Comparison of ENCODE assay signal across 9 cellular contexts in genomic region chr14:61460853-61461611, GRCh38.
DNase-seq lines count a peak whose midpoint lies in the region; ATAC-seq, FAIRE-seq and TF ChIP-seq lines count a peak whose summit lies in the region.
"Had no signal": no experiment of that assay in that cellular context is flagged by ENCODE, and none has a peak within 500 bp of the region (broad histone marks: within the 10 kb centered on the region; RNA-seq: fewer than 3 reads in every experiment).

No MANE protein-coding gene starts in this region.

- H3K36me3 Mint-ChIP-seq in activated CD4-positive, alpha-beta T cell treated with anti-CD3 and anti-CD28 coated beads for 36 hours (ENCODE audit: low read depth), result peaks cover 68% of the 10 kb centered on the region

- intact Hi-C loops in activated CD4-positive, alpha-beta T cell treated with anti-CD3 and anti-CD28 coated beads for 36 hours (cut with DNase I, micrococcal nuclease), result loop anchor here (1.0 to 5.0 kb wide), 8 partner anchors 16 to 666 kb away; partner anchors contain the start of gene SNAPC1 (in 1 of the 2)
- intact Hi-C loops in mammary epithelial cell (cut with micrococcal nuclease) (loop anchor here (1.0 to 5.0 kb wide), 6 partner anchors 269 to 666 kb away; partner anchors contain the start of gene SNAPC1), spleen (cut with DNase I; ENCODE audit: low total_unique reads) (loop anchor here (2.0 to 10.0 kb wide), 3 partner anchors 264 to 654 kb away; no protein-coding TSS in a partner anchor), posterior vena cava (cut with DNase I) (loop anchor here (2.0 to 10.0 kb wide), 3 partner anchors 274 to 376 kb away; no protein-coding TSS in a partner anchor)

- H2AFZ ChIP-seq in mammary epithelial cell (ENCODE audit: low read depth, low read length), result no peak overlapping the region

- WGBS in mammary epithelial cell (ENCODE audit: low coverage, missing lambda C conversion rate), result 79% methylated on average over 14 of the region's 14 CpGs
- WGBS in spleen, 5 donors, result 65 to 74% (median 71%) methylated on average over 13 to 14 of the region's 14 CpGs

- H3K4me1 ChIP-seq in mammary epithelial cell (ENCODE audit: insufficient read depth, low read length) (peaks cover 29% of the 10 kb centered on the region), spleen (peaks cover 11 to 56% (median 34%) of the 10 kb centered on the region in 6 donors)

- CTCF ChIA-PET in activated CD4-positive, alpha-beta T cell treated with anti-CD3 and anti-CD28 coated beads for 36 hours (lab: Charles Lee), result interaction anchor here (0.5 to 4.0 kb wide), 36 partner anchors 8 to 380 kb away, joined by 3 to 41 read pairs (median 4); no protein-coding TSS in a partner anchor
- CTCF ChIA-PET in mammary epithelial cell (lab: Charles Lee; ENCODE audit: low non-redundant PET), result interaction anchor here (0.6 to 0.7 kb wide), 3 partner anchors 76 to 235 kb away, joined by 3 to 5 read pairs (median 4); no protein-coding TSS in a partner anchor

- DNase-seq in activated CD4-positive, alpha-beta T cell treated with anti-CD3 and anti-CD28 coated beads for 36 hours, result peak; percentile 78
- no peak for DNase-seq in activated CD4-positive, alpha-beta T cell treated with anti-CD3 and anti-CD28 coated beads for 1 hour
- DNase-seq in RKO (ENCODE audit: low spot score) (peak; percentile 32), mammary epithelial cell (peak; percentile 91), spleen (no peak), GM12892 (ENCODE audit: insufficient read length) (no peak), posterior vena cava (ENCODE audit: low spot score) (no peak), cerebellar nuclear complex (lab: John Stamatoyannopoulos, UW) (no peak)
- DNase-seq: T-helper 9 cell had no signal

- H3K27me3 Mint-ChIP-seq in activated CD4-positive, alpha-beta T cell treated with anti-CD3 and anti-CD28 coated beads for 36 hours, result no peaks in the 10 kb centered on the region

- H3K4me3 ChIP-seq in mammary epithelial cell (replicated peaks in 1 of 3; ENCODE audit: insufficient read depth in 1 of 3, low read depth in 2 of 3, low read length in 3 of 3) (no peak overlapping the region), spleen (no peak overlapping the region)

- no peak for TF ChIP-seq CTCF in mammary epithelial cell (conservative IDR thresholded peaks at IDR 0.05 in 1 of 2, IDR thresholded peaks at IDR 0.05 in 1 of 2; ENCODE audit: extremely low read depth in 1 of 2, insufficient read depth in 1 of 2, low read depth in 1 of 2, low read length in 2 of 2)
- no peak for TF ChIP-seq CTCF in spleen (IDR thresholded peaks at IDR 0.05 in 8 of 11, conservative IDR thresholded peaks at IDR 0.05 in 3 of 11)

- H3K4me3 Mint-ChIP-seq in activated CD4-positive, alpha-beta T cell treated with anti-CD3 and anti-CD28 coated beads for 36 hours, result no peak overlapping the region

- POLR2A ChIA-PET in activated CD4-positive, alpha-beta T cell treated with anti-CD3 and anti-CD28 coated beads for 36 hours (lab: Charles Lee), result interaction anchor here (0.6 to 1.0 kb wide), 4 partner anchors 222 to 377 kb away, joined by 3 to 9 read pairs (median 3); no protein-coding TSS in a partner anchor

- dilution Hi-C loops in mammary epithelial cell (cut with HindIII; ENCODE audit: low sequenced_read_pairs), result no loop called here

- H3K27me3 ChIP-seq in mammary epithelial cell (ENCODE audit: insufficient read depth, low read length), result no peaks in the 10 kb centered on the region
- no peaks in the 10 kb centered on the region for H3K27me3 ChIP-seq in spleen (replicated peaks in 1 of 7)

- H3K9ac ChIP-seq in mammary epithelial cell (ENCODE audit: insufficient read depth, low read length), result peak overlapping the region; percentile 19

- peak overlapping the region; percentile 28 for H3K27ac ChIP-seq in mammary epithelial cell (ENCODE audit: insufficient read depth, low read depth, low read length)
- H3K27ac ChIP-seq in spleen, result peak overlapping the region in 5 of 8 donors; percentile 14 to 41 (median 39)

- no peak for FAIRE-seq in GM12892 (lab: Jason Lieb, UNC)

- no peaks in the 10 kb centered on the region for H3K9me3 ChIP-seq in mammary epithelial cell (replicated peaks; ENCODE audit: insufficient read depth, low read length)
- peaks cover 0 to 7% (median 0%) of the 10 kb centered on the region in 8 donors for H3K9me3 ChIP-seq in spleen

- peak overlapping the region; percentile 3 for H3K4me2 ChIP-seq in mammary epithelial cell (ENCODE audit: insufficient read depth, low read depth, low read length)

- no TSS peak for BruUV-seq in mammary epithelial cell (replicated peaks; lab: Mats Ljungman, UMichigan)

- H3K27ac Mint-ChIP-seq in activated CD4-positive, alpha-beta T cell treated with anti-CD3 and anti-CD28 coated beads for 36 hours, result peak overlapping the region; percentile 92

- ATAC-seq in activated CD4-positive, alpha-beta T cell treated with anti-CD3 and anti-CD28 coated beads for 36 hours, result peak; percentile 88

- in situ Hi-C loops in mammary epithelial cell (cut with MboI; ENCODE audit: low sequenced_read_pairs in 2 of 2), result loop anchor here (10.0 to 25.0 kb wide), 2 partner anchors 274 to 651 kb away; no protein-coding TSS in a partner anchor

- H4K20me1 ChIP-seq in mammary epithelial cell (ENCODE audit: insufficient read depth, low read length), result no peaks in the 10 kb centered on the region

- H3K36me3 ChIP-seq in mammary epithelial cell (ENCODE audit: insufficient read depth, low read length) (no peaks in the 10 kb centered on the region), spleen (peaks cover 0 to 66% (median 28%) of the 10 kb centered on the region in 6 donors)

- TF ChIP-seq POLR2A in spleen (IDR thresholded peaks at IDR 0.05) (no peak), GM12892 (IDR thresholded peaks at IDR 0.05; ENCODE audit: low read depth, low read length) (no peak)

- peaks cover 5% of the 10 kb centered on the region for H3K9me3 Mint-ChIP-seq in activated CD4-positive, alpha-beta T cell treated with anti-CD3 and anti-CD28 coated beads for 36 hours (ENCODE audit: low read depth)

- no peaks in the 10 kb centered on the region for H3K79me2 ChIP-seq in mammary epithelial cell (ENCODE audit: insufficient read depth, low read length)

- H3K4me1 Mint-ChIP-seq in activated CD4-positive, alpha-beta T cell treated with anti-CD3 and anti-CD28 coated beads for 36 hours, result peaks cover 78% of the 10 kb centered on the region

Comparison
In these comparisons a context has a peak if more than half of its experiments do, and no peak if none do; other contexts are left out.
1. DNase-seq: peak in activated CD4-positive, alpha-beta T cell treated with anti-CD3 and anti-CD28 coated beads for 36 hours (single experiment), RKO (single experiment) and mammary epithelial cell (single experiment); none in activated CD4-positive, alpha-beta T cell treated with anti-CD3 and anti-CD28 coated beads for 1 hour (single experiment), spleen (single experiment), GM12892 (single experiment), posterior vena cava (single experiment) and cerebellar nuclear complex (0 of 2).